Comparison of ENCODE assay signal across 9 cellular contexts in genomic region chr19:35741216-35741541, GRCh38. TPM values are rescaled to one million over a fixed set of nuclear protein-coding genes. Genes with fewer than 3 reads are reported as not detected.
DNase-seq lines count a peak whose midpoint lies in the region; ATAC-seq, FAIRE-seq and TF ChIP-seq lines count a peak whose summit lies in the region.
"Had no signal": no experiment of that assay in that cellular context is flagged by ENCODE, and none has a peak within 500 bp of the region (broad histone marks: within the 10 kb centered on the region; RNA-seq: fewer than 3 reads in every experiment).

No MANE protein-coding gene starts in this region.

- H3K9me3 Mint-ChIP-seq in activated naive CD4-positive, alpha-beta T cell treated with anti-CD3 and anti-CD28 coated beads, Interleukin-2, amount 50 U/mL, for 24 hours: no peaks in the 10 kb centered on the region
- H3K9me3 Mint-ChIP-seq in astrocyte (ENCODE audit: unreplicated experiment): no peaks in the 10 kb centered on the region

- intact Hi-C loops in upper lobe of right lung (cut with DNase I): no loop called here

- peak overlapping the region; percentile 100 for H3K4me2 ChIP-seq in astrocyte (ENCODE audit: low read length)

- H3K4me3 Mint-ChIP-seq in activated naive CD4-positive, alpha-beta T cell treated with anti-CD3 and anti-CD28 coated beads, Interleukin-2, amount 50 U/mL, for 24 hours: peak overlapping the region; percentile 90
- H3K4me3 Mint-ChIP-seq in astrocyte (ENCODE audit: unreplicated experiment): peak overlapping the region; percentile 82

- H3K4me3 ChIP-seq in astrocyte (ENCODE audit: insufficient read depth, low read depth, low read length): peak overlapping the region; percentile 73
- H3K4me3 ChIP-seq in lung: no peak overlapping the region
- peak overlapping the region; percentile 65 for H3K4me3 ChIP-seq in upper lobe of right lung

- peak overlapping the region; percentile 93 for H3K27ac Mint-ChIP-seq in activated naive CD4-positive, alpha-beta T cell treated with anti-CD3 and anti-CD28 coated beads, Interleukin-2, amount 50 U/mL, for 24 hours
- H3K27ac Mint-ChIP-seq in astrocyte (ENCODE audit: unreplicated experiment): peak overlapping the region; percentile 18

- no peak for ATAC-seq in lung (ENCODE audit: insufficient read depth, low FRiP score)
- no peak for ATAC-seq in upper lobe of right lung

- H3K36me3 Mint-ChIP-seq in activated naive CD4-positive, alpha-beta T cell treated with anti-CD3 and anti-CD28 coated beads, Interleukin-2, amount 50 U/mL, for 24 hours: peaks cover 2% of the 10 kb centered on the region
- H3K36me3 Mint-ChIP-seq in astrocyte (ENCODE audit: low read depth, unreplicated experiment): peaks cover 8% of the 10 kb centered on the region

- no peaks in the 10 kb centered on the region for H3K27me3 Mint-ChIP-seq in activated naive CD4-positive, alpha-beta T cell treated with anti-CD3 and anti-CD28 coated beads, Interleukin-2, amount 50 U/mL, for 24 hours
- H3K27me3 Mint-ChIP-seq in astrocyte (ENCODE audit: low read depth, unreplicated experiment): no peaks in the 10 kb centered on the region

- H3K4me1 ChIP-seq in astrocyte (ENCODE audit: insufficient read depth, low read length) (peaks cover 7% of the 10 kb centered on the region), lung (ENCODE audit: control insufficient read depth in 2 of 2, insufficient read depth in 2 of 2, low read length in 2 of 2) (peaks cover 0 to 15% of the 10 kb centered on the region in 2 donors), upper lobe of right lung (peaks cover 28% of the 10 kb centered on the region)

- H3K79me2 ChIP-seq in astrocyte (ENCODE audit: insufficient read depth, low read length): peaks cover 8% of the 10 kb centered on the region

- FAIRE-seq in astrocyte (lab: Jason Lieb, UNC): no peak

- no peak for DNase-seq in activated naive CD4-positive, alpha-beta T cell treated with Interleukin-2 at 50 U/mL for 16 hours
- DNase-seq in astrocyte (ENCODE audit: low read depth) (no peak), lung (ENCODE audit: low spot score) (no peak), upper lobe of right lung (no peak), COLO668 (lab: John Stamatoyannopoulos, UW; ENCODE audit: unreplicated experiment) (no peak), LoVo (ENCODE audit: low spot score) (no peak), amygdala (lab: John Stamatoyannopoulos, UW) (no peak)

- H3K27me3 ChIP-seq in astrocyte (ENCODE audit: insufficient read depth, low read length): no peaks in the 10 kb centered on the region
- no peaks in the 10 kb centered on the region for H3K27me3 ChIP-seq in lung (ENCODE audit: control insufficient read depth, insufficient read depth)
- no peaks in the 10 kb centered on the region for H3K27me3 ChIP-seq in upper lobe of right lung

- H4K20me1 ChIP-seq in astrocyte (ENCODE audit: insufficient read depth, low read length): peaks cover 12% of the 10 kb centered on the region

- peak overlapping the region; percentile 80 for H2AFZ ChIP-seq in astrocyte (ENCODE audit: low read depth, low read length)

- H3K27ac ChIP-seq in astrocyte (ENCODE audit: low read depth, low read length) (peak overlapping the region; percentile 16), lung (ENCODE audit: low read depth in 1 of 2, low read length in 1 of 2) (peak overlapping the region; percentile 74 to 94), upper lobe of right lung (peak overlapping the region; percentile 83)

- peaks cover 63% of the 10 kb centered on the region for H3K4me1 Mint-ChIP-seq in activated naive CD4-positive, alpha-beta T cell treated with anti-CD3 and anti-CD28 coated beads, Interleukin-2, amount 50 U/mL, for 24 hours
- H3K4me1 Mint-ChIP-seq in astrocyte (ENCODE audit: low read depth, unreplicated experiment): no peaks in the 10 kb centered on the region

- TF ChIP-seq CTCF in astrocyte (IDR thresholded peaks at IDR 0.05; ENCODE audit: insufficient read depth, low read depth, low read length): no peak
- no peak for TF ChIP-seq CTCF in lung (IDR thresholded peaks at IDR 0.05; ENCODE audit: control extremely low read depth, extremely low read depth)
- no peak for TF ChIP-seq CTCF in upper lobe of right lung (IDR thresholded peaks at IDR 0.05)

- WGBS in lung, 2 donors: 3 to 9% methylated on average over 13 of the region's 13 CpGs

- H3K9ac ChIP-seq in astrocyte (ENCODE audit: low read length): peak overlapping the region; percentile 75

- H3K36me3 ChIP-seq in astrocyte (ENCODE audit: insufficient read depth, low read length) (peaks cover 8% of the 10 kb centered on the region), lung (ENCODE audit: control insufficient read depth in 2 of 2, insufficient read depth in 2 of 2, low read length in 2 of 2) (peaks cover 3 to 28% of the 10 kb centered on the region in 2 donors), upper lobe of right lung (peaks cover 32% of the 10 kb centered on the region)

- H3K9me3 ChIP-seq in astrocyte (ENCODE audit: insufficient read depth, low read depth, low read length): no peaks in the 10 kb centered on the region
- H3K9me3 ChIP-seq in lung (ENCODE audit: control insufficient read depth in 2 of 2, insufficient read depth in 1 of 2, low read length in 1 of 2): no peaks in the 10 kb centered on the region
- H3K9me3 ChIP-seq in upper lobe of right lung: no peaks in the 10 kb centered on the region

RNA-seq across cellular contexts. Expression of gene IGFLR1, which starts 1.1 kb away (rescaled TPM):
- total RNA-seq in astrocyte: 2.0 and 2.4 TPM in 2 replicates
- total RNA-seq in lung: 10 to 100 TPM in 1 of 2 donors, 1 to 10 TPM in 1; 3.8 to 32.3 TPM
- polyA plus RNA-seq in lung: 10 to 100 TPM; 19.6 to 72.5 TPM
- total RNA-seq in upper lobe of right lung: 16.9 TPM

RNA-seq across cellular contexts. Expression of gene U2AF1L4, which starts 4.0 kb away (rescaled TPM):
- total RNA-seq in astrocyte: 15.7 and 16.6 TPM in 2 replicates
- 10 to 100 TPM; 14.0 to 21.6 TPM for total RNA-seq in lung
- polyA plus RNA-seq in lung: 10 to 100 TPM; 13.0 to 25.5 TPM
- 26.3 TPM for total RNA-seq in upper lobe of right lung

RNA-seq across cellular contexts. Expression of gene PSENEN, which starts 4.3 kb away (rescaled TPM):
- total RNA-seq in astrocyte (97.5 and 100 TPM in 2 replicates), lung (100 to 1,000 TPM in 1 of 2 donors, 10 to 100 TPM in 1; 36.8 to 129 TPM), upper lobe of right lung (51.0 TPM)
- 100 to 1,000 TPM in 1 of 2 donors, 10 to 100 TPM in 1; 84.2 to 196 TPM for polyA plus RNA-seq in lung

RNA-seq across cellular contexts. Expression of gene LIN37, which starts 7.2 kb away (rescaled TPM):
- total RNA-seq in astrocyte: 12.7 and 15.6 TPM in 2 replicates
- total RNA-seq in lung: 10 to 100 TPM in 1 of 2 donors, 1 to 10 TPM in 1; 4.4 to 11.4 TPM
- 10 to 100 TPM; 16.2 TPM for polyA plus RNA-seq in lung
- 11.3 TPM for total RNA-seq in upper lobe of right lung

RNA-seq across cellular contexts. Expression of gene HSPB6, which starts 15.7 kb away (rescaled TPM):
- total RNA-seq in astrocyte (1.2 and 1.9 TPM in 2 replicates), lung (10 to 100 TPM; 13.2 to 44.8 TPM), upper lobe of right lung (41.3 TPM)
- polyA plus RNA-seq in lung: 10 to 100 TPM; 22.5 to 26.4 TPM
- total RNA-seq: SK-MEL-5 had no signal

Comparison
In these comparisons a context has a peak if more than half of its experiments do, and no peak if none do; other contexts are left out.
1. H3K27ac ChIP-seq: peak in every context shown above with its lines; median percentile 84 in lung; 83 in upper lobe of right lung; 16 in astrocyte.